ENCODE assay signal across 9 cellular contexts in genomic region chr14:21825147-21825743, GRCh38.
DNase-seq lines count a peak whose midpoint lies in the region; ATAC-seq and TF ChIP-seq lines count a peak whose summit lies in the region.
"Had no signal": no experiment of that assay in that cellular context is flagged by ENCODE, and none has a peak within 500 bp of the region (broad histone marks: within the 10 kb centered on the region; RNA-seq: fewer than 3 reads in every experiment).

No MANE protein-coding gene starts in this region.

- H3K27ac ChIP-seq in CD4-positive, CD25-positive, alpha-beta regulatory T cell (ENCODE audit: insufficient read depth, low read length, poor library complexity, severe bottlenecking): no peak overlapping the region
- H3K27ac ChIP-seq: epithelial cell of prostate had no signal

- H3K9me3 ChIP-seq in CD4-positive, CD25-positive, alpha-beta regulatory T cell (ENCODE audit: control insufficient read depth in 2 of 2, low read length in 2 of 2): no peaks in the 10 kb centered on the region

- DNase-seq in CD4-positive, CD25-positive, alpha-beta regulatory T cell: peak; percentile 36 to 81 (median 55)
- DNase-seq in HFF-Myc (ENCODE audit: extremely low read depth, low read depth) (no peak), SK-MEL-5 (ENCODE audit: low read depth, low spot score) (peak; percentile 87), NCI-H187 treated with DMSO at 0.1 percent for 48 hours (lab: John Stamatoyannopoulos, UW) (no peak), NCI-H2029 treated with DMSO at 0.1 percent for 48 hours (lab: John Stamatoyannopoulos, UW) (no peak)
- DNase-seq in activated naive CD8-positive, alpha-beta T cell treated with anti-CD3 and anti-CD28 coated beads, Interleukin-2, amount 10 ng/mL, durations not matched to agents 7 days and 5 days: no peak
- peak in 8 of 10 donors; percentile 24 to 71 (median 46) for DNase-seq in naive thymus-derived CD8-positive, alpha-beta T cell

- peaks cover 50% of the 10 kb centered on the region for H3K27me3 Mint-ChIP-seq in CD4-positive, CD25-positive, alpha-beta regulatory T cell
- peaks cover 32% of the 10 kb centered on the region for H3K27me3 Mint-ChIP-seq in activated naive CD8-positive, alpha-beta T cell treated with anti-CD3 and anti-CD28 coated beads, Interleukin-2, amount 10 ng/mL, durations not matched to agents 7 days and 5 days
- peaks cover 19 to 38% (median 27%) of the 10 kb centered on the region in 5 donors for H3K27me3 Mint-ChIP-seq in naive thymus-derived CD8-positive, alpha-beta T cell

- H3K4me3 Mint-ChIP-seq in CD4-positive, CD25-positive, alpha-beta regulatory T cell: peak overlapping the region; percentile 62 to 86 (median 78)
- peak overlapping the region; percentile 51 for H3K4me3 Mint-ChIP-seq in activated naive CD8-positive, alpha-beta T cell treated with anti-CD3 and anti-CD28 coated beads, Interleukin-2, amount 10 ng/mL, durations not matched to agents 7 days and 5 days
- peak overlapping the region; percentile 31 to 78 (median 58) for H3K4me3 Mint-ChIP-seq in naive thymus-derived CD8-positive, alpha-beta T cell

- peak overlapping the region; percentile 7 to 86 (median 45) for H3K27ac Mint-ChIP-seq in CD4-positive, CD25-positive, alpha-beta regulatory T cell
- H3K27ac Mint-ChIP-seq in activated naive CD8-positive, alpha-beta T cell treated with anti-CD3 and anti-CD28 coated beads, Interleukin-2, amount 10 ng/mL, durations not matched to agents 7 days and 5 days: peak overlapping the region; percentile 12
- H3K27ac Mint-ChIP-seq in naive thymus-derived CD8-positive, alpha-beta T cell: peak overlapping the region in 6 of 10 donors; percentile 1 to 54 (median 36)

- no peaks in the 10 kb centered on the region for H3K9me3 Mint-ChIP-seq in CD4-positive, CD25-positive, alpha-beta regulatory T cell
- no peaks in the 10 kb centered on the region for H3K9me3 Mint-ChIP-seq in activated naive CD8-positive, alpha-beta T cell treated with anti-CD3 and anti-CD28 coated beads, Interleukin-2, amount 10 ng/mL, durations not matched to agents 7 days and 5 days
- H3K9me3 Mint-ChIP-seq in naive thymus-derived CD8-positive, alpha-beta T cell: no peaks in the 10 kb centered on the region

- H3K4me3 ChIP-seq in CD4-positive, CD25-positive, alpha-beta regulatory T cell (ENCODE audit: low read depth, low read length): peak overlapping the region; percentile 60
- no peak overlapping the region for H3K4me3 ChIP-seq in HFF-Myc (replicated peaks; ENCODE audit: low read depth, low read length)

- no peaks in the 10 kb centered on the region for H3K36me3 Mint-ChIP-seq in CD4-positive, CD25-positive, alpha-beta regulatory T cell
- no peaks in the 10 kb centered on the region for H3K36me3 Mint-ChIP-seq in activated naive CD8-positive, alpha-beta T cell treated with anti-CD3 and anti-CD28 coated beads, Interleukin-2, amount 10 ng/mL, durations not matched to agents 7 days and 5 days
- H3K36me3 Mint-ChIP-seq in naive thymus-derived CD8-positive, alpha-beta T cell: peaks cover 0 to 1% (median 0%) of the 10 kb centered on the region in 3 donors

- TF ChIP-seq CTCF in HFF-Myc (IDR thresholded peaks at IDR 0.05; ENCODE audit: low read depth, low read length, missing control alignments): peak; percentile 14

- ATAC-seq in CD4-positive, CD25-positive, alpha-beta regulatory T cell (ENCODE audit: low read depth in 2 of 2): peak; percentile 90 to 92
- peak; percentile 97 for ATAC-seq in activated naive CD8-positive, alpha-beta T cell treated with anti-CD3 and anti-CD28 coated beads, Interleukin-2, amount 10 ng/mL, durations not matched to agents 7 days and 5 days (ENCODE audit: low read depth)
- ATAC-seq in naive thymus-derived CD8-positive, alpha-beta T cell: peak; percentile 97 to 98
- no peak for ATAC-seq in HG02763 (IDR thresholded peaks at IDR 0.05; ENCODE audit: unreplicated experiment)

- H3K36me3 ChIP-seq in CD4-positive, CD25-positive, alpha-beta regulatory T cell (ENCODE audit: control insufficient read depth, insufficient read depth, low read length): no peaks in the 10 kb centered on the region

- in situ Hi-C loops in SK-MEL-5 (cut with HindIII; ENCODE audit: low pct_unique_long_range_greater_than_20kb, low sequenced_read_pairs): no loop called here

- H3K27me3 ChIP-seq in CD4-positive, CD25-positive, alpha-beta regulatory T cell (ENCODE audit: control insufficient read depth, insufficient read depth, low read length): peaks cover 17% of the 10 kb centered on the region

- peaks cover 4% of the 10 kb centered on the region for H3K4me1 ChIP-seq in CD4-positive, CD25-positive, alpha-beta regulatory T cell (ENCODE audit: control insufficient read depth, insufficient read depth, low read length, poor library complexity, severe bottlenecking)

- peaks cover 0 to 9% (median 3%) of the 10 kb centered on the region in 4 donors for H3K4me1 Mint-ChIP-seq in CD4-positive, CD25-positive, alpha-beta regulatory T cell
- peaks cover 2% of the 10 kb centered on the region for H3K4me1 Mint-ChIP-seq in activated naive CD8-positive, alpha-beta T cell treated with anti-CD3 and anti-CD28 coated beads, Interleukin-2, amount 10 ng/mL, durations not matched to agents 7 days and 5 days
- peaks cover 2 to 7% (median 5%) of the 10 kb centered on the region in 4 donors for H3K4me1 Mint-ChIP-seq in naive thymus-derived CD8-positive, alpha-beta T cell

- POLR2A ChIA-PET in activated naive CD8-positive, alpha-beta T cell treated with anti-CD3 and anti-CD28 coated beads, Interleukin-2, amount 10 ng/mL, durations not matched to agents 7 days and 5 days (lab: Charles Lee): interaction anchor here (1.2 to 1.3 kb wide), 2 partner anchors 76 to 726 kb away, joined by 3 read pairs; no protein-coding TSS in a partner anchor
- POLR2A ChIA-PET in naive thymus-derived CD8-positive, alpha-beta T cell (lab: Charles Lee): interaction anchor here (0.5 to 1.4 kb wide), 3 partner anchors 16 to 745 kb away, joined by 3 to 5 read pairs (median 4); no protein-coding TSS in a partner anchor

Comparison
In these comparisons a context has a peak if more than half of its experiments do, and no peak if none do; other contexts are left out.
1. DNase-seq: peak in CD4-positive, CD25-positive, alpha-beta regulatory T cell (3 of 3), SK-MEL-5 (single experiment) and naive thymus-derived CD8-positive, alpha-beta T cell (8 of 10); none in HFF-Myc (single experiment), activated naive CD8-positive, alpha-beta T cell treated with anti-CD3 and anti-CD28 coated beads, Interleukin-2, amount 10 ng/mL, durations not matched to agents 7 days and 5 days (single experiment), NCI-H187 treated with DMSO at 0.1 percent for 48 hours (single experiment) and NCI-H2029 treated with DMSO at 0.1 percent for 48 hours (single experiment).
2. Peak in every context shown above with its lines, with median percentiles within 50 percentile points of each other: H3K27ac Mint-ChIP-seq and H3K4me3 Mint-ChIP-seq.